In genomic region chr16:86322283-86322682, GRCh38 we compare ENCODE assay signal across 22 cellular contexts.
DNase-seq lines count a peak whose midpoint lies in the region; FAIRE-seq and TF ChIP-seq lines count a peak whose summit lies in the region.
"Had no signal": no experiment of that assay in that cellular context is flagged by ENCODE, and none has a peak within 500 bp of the region (broad histone marks: within the 10 kb centered on the region; RNA-seq: fewer than 3 reads in every experiment).

No MANE protein-coding gene starts in this region.

- H3K9me3 ChIP-seq in vagina = no peaks in the 10 kb centered on the region
- no peaks in the 10 kb centered on the region for H3K9me3 ChIP-seq in CD4-positive, alpha-beta memory T cell (ENCODE audit: control insufficient read depth in 1 of 2, low read length in 2 of 2)
- H3K9me3 ChIP-seq: HAP-1 had no signal

- CTCF ChIA-PET in CD4-positive, alpha-beta memory T cell (lab: Charles Lee; ENCODE audit: partially characterized antibody) = no interaction called here
- CTCF ChIA-PET in Calu3 (lab: Charles Lee) = no interaction called here

- H3K4me1 ChIP-seq in vagina = peaks cover 32% of the 10 kb centered on the region
- H3K4me1 ChIP-seq in CD4-positive, alpha-beta memory T cell (ENCODE audit: insufficient read depth, low read length) = no peaks in the 10 kb centered on the region
- H3K4me1 ChIP-seq: HAP-1 had no signal

- H3K27me3 ChIP-seq in vagina = no peaks in the 10 kb centered on the region
- H3K27me3 ChIP-seq in CD4-positive, alpha-beta memory T cell (ENCODE audit: insufficient read depth, low read length) = no peaks in the 10 kb centered on the region
- peaks cover 0 to 44% (median 6%) of the 10 kb centered on the region in 45 donors for H3K27me3 ChIP-seq in dorsolateral prefrontal cortex

- peaks cover 0 to 1% (median 0%) of the 10 kb centered on the region in 4 donors for H3K4me1 Mint-ChIP-seq in CD4-positive, alpha-beta memory T cell
- H3K4me1 Mint-ChIP-seq in Calu3 (ENCODE audit: low read depth, unreplicated experiment) = no peaks in the 10 kb centered on the region
- H3K4me1 Mint-ChIP-seq: B cell had no signal

- no TSS peak for BruUV-seq in Calu3 (replicated peaks; lab: Mats Ljungman, UMichigan)

- intact Hi-C loops in vagina (cut with DNase I) (no loop called here), dorsolateral prefrontal cortex (cut with DNase I) (no loop called here), Calu3 (cut with micrococcal nuclease; ENCODE audit: unreplicated experiment) (no loop called here)
- intact Hi-C loops in CD4-positive, alpha-beta memory T cell (cut with micrococcal nuclease) = no loop called here

- no peak for TF ChIP-seq POLR2A in vagina (IDR thresholded peaks at IDR 0.05)

- no peaks in the 10 kb centered on the region for H3K36me3 ChIP-seq in vagina
- H3K36me3 ChIP-seq in CD4-positive, alpha-beta memory T cell (ENCODE audit: insufficient read depth, low read length) = no peaks in the 10 kb centered on the region
- H3K36me3 ChIP-seq: HAP-1 had no signal

- H3K27ac Mint-ChIP-seq in CD4-positive, alpha-beta memory T cell = no peak overlapping the region
- H3K27ac Mint-ChIP-seq in Calu3 (ENCODE audit: unreplicated experiment) = no peak overlapping the region
- H3K27ac Mint-ChIP-seq: B cell; CD4-positive, alpha-beta T cell; HFFc6 had no signal

- peak; percentile 37 for FAIRE-seq in TTC549 (lab: Jason Lieb, UNC)
- FAIRE-seq: A204.1, D721Med, G401.6, GM12891, GM19239, HepG2, HTR-8/SVneo had no signal

- H3K4me3 ChIP-seq in vagina = no peak overlapping the region
- H3K4me3 ChIP-seq in CD4-positive, alpha-beta memory T cell (ENCODE audit: low read length in 2 of 2) = no peak overlapping the region
- H3K4me3 ChIP-seq in dorsolateral prefrontal cortex = no peak overlapping the region
- H3K4me3 ChIP-seq: HAP-1 had no signal

- H3K9me3 Mint-ChIP-seq in CD4-positive, alpha-beta memory T cell = peaks cover 0 to 8% (median 3%) of the 10 kb centered on the region in 8 donors
- H3K9me3 Mint-ChIP-seq in Calu3 (ENCODE audit: low read depth, unreplicated experiment) = no peaks in the 10 kb centered on the region

- peak overlapping the region; percentile 28 for H3K27ac ChIP-seq in vagina
- H3K27ac ChIP-seq in CD4-positive, alpha-beta memory T cell (ENCODE audit: low read depth, low read length) = no peak overlapping the region
- H3K27ac ChIP-seq in dorsolateral prefrontal cortex = no peak overlapping the region

- POLR2A ChIA-PET in CD4-positive, alpha-beta memory T cell (lab: Charles Lee; ENCODE audit: partially characterized antibody) = no interaction called here

- no peaks in the 10 kb centered on the region for H3K36me3 Mint-ChIP-seq in CD4-positive, alpha-beta memory T cell
- no peaks in the 10 kb centered on the region for H3K36me3 Mint-ChIP-seq in Calu3 (ENCODE audit: insufficient read depth, unreplicated experiment)

- peaks cover 2 to 6% of the 10 kb centered on the region in 2 donors for H3K27me3 Mint-ChIP-seq in CD4-positive, alpha-beta memory T cell
- peaks cover 71% of the 10 kb centered on the region for H3K27me3 Mint-ChIP-seq in Calu3 (ENCODE audit: unreplicated experiment)

- no peak for TF ChIP-seq CTCF in vagina (IDR thresholded peaks at IDR 0.05)
- no peak for TF ChIP-seq CTCF in dorsolateral prefrontal cortex (IDR thresholded peaks at IDR 0.05 in 54 of 56, conservative IDR thresholded peaks at IDR 0.05 in 2 of 56; ENCODE audit: low read depth in 1 of 56, partially characterized antibody in 56 of 56)
- no peak for TF ChIP-seq CTCF in Calu3 (IDR thresholded peaks at IDR 0.05; ENCODE audit: unreplicated experiment)

- DNase-seq in H4 (ENCODE audit: low spot score) = peak; percentile 37
- peak; percentile 53 for DNase-seq in mesenteric fat pad (ENCODE audit: low spot score)
- no peak for DNase-seq in vagina (ENCODE audit: extremely low spot score in 2 of 2)
- DNase-seq in CD4-positive, alpha-beta memory T cell = no peak
- no peak for DNase-seq in dorsolateral prefrontal cortex
- DNase-seq in Calu3 = no peak
- DNase-seq: CD4-positive, alpha-beta T cell; DMS153; DMS79 treated with DMSO at 0.1 percent for 48 hours; EL; GOT3; HFFc6 had no signal

- no peak overlapping the region for H3K4me3 Mint-ChIP-seq in CD4-positive, alpha-beta memory T cell
- H3K4me3 Mint-ChIP-seq in Calu3 (ENCODE audit: low read depth, unreplicated experiment) = no peak overlapping the region
- H3K4me3 Mint-ChIP-seq: B cell; CD4-positive, alpha-beta T cell; HFFc6 had no signal

Comparison
In these comparisons a context has a peak if more than half of its experiments do, and no peak if none do; other contexts are left out.
1. DNase-seq: peak in H4 (single experiment) and mesenteric fat pad (single experiment); none in vagina (0 of 2), CD4-positive, alpha-beta memory T cell (0 of 5), dorsolateral prefrontal cortex (0 of 10) and Calu3 (single experiment).